Comparison of ENCODE assay signal across 8 cellular contexts in the genomic region with DNA sequence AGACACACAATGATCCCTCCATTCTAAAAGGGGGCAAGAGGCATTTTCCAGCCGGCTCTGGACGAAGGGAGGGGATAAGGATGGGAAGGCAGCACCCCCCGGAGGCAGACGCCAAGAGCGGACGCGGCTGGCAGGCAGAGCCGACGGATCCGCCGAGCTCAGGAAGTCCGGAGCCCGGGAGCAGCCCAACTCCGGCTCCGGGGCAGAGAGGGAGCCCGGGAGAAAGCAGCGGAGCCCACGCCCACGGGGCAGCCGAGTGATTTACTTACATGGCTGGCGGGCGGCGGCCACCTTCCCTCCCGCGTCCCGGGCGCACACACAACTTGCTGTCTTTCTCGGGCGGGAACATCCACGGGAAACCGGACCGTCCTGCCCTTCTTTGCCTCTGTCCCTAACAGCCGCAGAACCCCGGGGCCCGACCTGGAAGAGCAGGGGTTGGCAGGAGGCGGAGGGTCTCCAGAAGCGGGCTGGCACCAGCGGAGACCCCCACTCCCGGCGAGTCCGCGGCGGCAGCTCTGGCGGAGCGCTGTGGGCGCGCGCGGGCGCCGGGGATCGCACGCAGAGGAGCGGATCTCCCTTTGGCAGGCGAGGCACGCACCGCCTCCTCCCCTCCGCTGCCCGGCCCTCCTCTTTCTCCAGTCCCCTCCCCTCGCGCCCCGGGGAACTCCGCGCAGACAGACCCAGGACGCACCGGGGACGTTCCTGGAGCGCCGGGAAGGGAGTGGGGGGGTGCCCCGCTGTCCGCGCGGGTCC. TPM values are rescaled to one million over a fixed set of nuclear protein-coding genes. Genes with fewer than 3 reads are reported as not detected.
A peak's percentile ranks its signal among the peaks of the same experiment; 100 is the strongest.
DNase-seq lines count a peak whose midpoint lies in the region; ATAC-seq, FAIRE-seq and TF ChIP-seq lines count a peak whose summit lies in the region.

Gene LHFPL6, minus strand, starts transcription at position 580 of the 753 bp plus-strand sequence.

- no peaks in the 10 kb centered on the region for H3K79me2 ChIP-seq in neural progenitor cell (ENCODE audit: low read depth)

- H3K27me3 Mint-ChIP-seq in Caco-2 (ENCODE audit: insufficient read depth, unreplicated experiment) (peaks cover 23% of the 10 kb centered on the region), neural progenitor cell (ENCODE audit: insufficient read depth, low read depth) (peaks cover 3% of the 10 kb centered on the region)
- peaks cover 52% of the 10 kb centered on the region for H3K27me3 Mint-ChIP-seq in activated naive CD4-positive, alpha-beta T cell treated with anti-CD3 and anti-CD28 coated beads, Interleukin-2, amount 10 ng/mL, durations not matched to agents 7 days and 5 days

- FAIRE-seq in frontal cortex (lab: Jason Lieb, UNC) = no peak

- CTCF ChIA-PET in Caco-2 (lab: Charles Lee) = interaction anchor here (0.6 to 4.1 kb wide), 5 partner anchors 9 to 552 kb away, joined by 3 to 19 read pairs (median 4); no protein-coding TSS in a partner anchor
- CTCF ChIA-PET in activated naive CD4-positive, alpha-beta T cell treated with anti-CD3 and anti-CD28 coated beads, Interleukin-2, amount 10 ng/mL, durations not matched to agents 7 days and 5 days (lab: Charles Lee) = interaction anchor here (0.6 to 3.1 kb wide), 3 partner anchors 9 to 552 kb away, joined by 3 to 13 read pairs (median 3); no protein-coding TSS in a partner anchor

- H3K27me3 ChIP-seq in Caco-2 (replicated peaks; ENCODE audit: control insufficient read depth, insufficient read depth, low read length) (0 out of 2 replicates have a peak, but pooled peaks cover 2% of the 10 kb centered on the region), HUES48 (ENCODE audit: control insufficient read depth, insufficient read depth, low read length) (peaks cover 56% of the 10 kb centered on the region), neural progenitor cell (peaks cover 46% of the 10 kb centered on the region), suprapubic skin (no peaks in the 10 kb centered on the region)

- BruUV-seq in Caco-2 (replicated peaks; lab: Mats Ljungman, UMichigan) = no TSS peak

- DNase-seq in Caco-2 (peak; percentile 72 to 74), RPMI8226 (peak; percentile 13), frontal cortex (ENCODE audit: low spot score in 2 of 2) (peak; percentile 70 to 72), neural progenitor cell (ENCODE audit: low spot score) (peak; percentile 90), suprapubic skin (ENCODE audit: low spot score in 2 of 2) (peak; percentile 90 to 92)
- DNase-seq in activated naive CD4-positive, alpha-beta T cell treated with anti-CD3 and anti-CD28 coated beads, Interleukin-2, amount 10 ng/mL, durations not matched to agents 7 days and 5 days = peak; percentile 75

- intact Hi-C loops in Caco-2 (cut with micrococcal nuclease; ENCODE audit: unreplicated experiment) = loop anchor here (2.0 to 5.0 kb wide), 3 partner anchors 38 to 455 kb away; no protein-coding TSS in a partner anchor

- peak within 1 kb of the TSS; percentile 92 for H3K4me2 ChIP-seq in neural progenitor cell

- no peak within 1 kb of the TSS for H3K27ac ChIP-seq in HUES48 (ENCODE audit: low read depth, low read length)
- no peak within 1 kb of the TSS for H3K27ac ChIP-seq in neural progenitor cell
- peak within 1 kb of the TSS; percentile 91 for H3K27ac ChIP-seq in suprapubic skin

- no peak for TF ChIP-seq EP300 in suprapubic skin (IDR thresholded peaks at IDR 0.05)

- POLR2A ChIA-PET in Caco-2 (lab: Charles Lee) = no interaction called here

- no peaks in the 10 kb centered on the region for H4K20me1 ChIP-seq in neural progenitor cell (ENCODE audit: low read depth)

- H3K27ac Mint-ChIP-seq in Caco-2 (ENCODE audit: unreplicated experiment) = no peak within 1 kb of the TSS
- no peak within 1 kb of the TSS for H3K27ac Mint-ChIP-seq in activated naive CD4-positive, alpha-beta T cell treated with anti-CD3 and anti-CD28 coated beads, Interleukin-2, amount 10 ng/mL, durations not matched to agents 7 days and 5 days
- H3K27ac Mint-ChIP-seq in neural progenitor cell = peak within 1 kb of the TSS; percentile 93

- H3K4me1 ChIP-seq in Caco-2 (0 out of 2 replicates have a peak, but pooled peaks cover 4% of the 10 kb centered on the region), HUES48 (ENCODE audit: control insufficient read depth, insufficient read depth, low read length) (peaks cover 17% of the 10 kb centered on the region), neural progenitor cell (no peaks in the 10 kb centered on the region), suprapubic skin (peaks cover 19% of the 10 kb centered on the region)

- no peak for TF ChIP-seq POLR2A in suprapubic skin (IDR thresholded peaks at IDR 0.05)

- H3K4me1 Mint-ChIP-seq in Caco-2 (ENCODE audit: low read depth, unreplicated experiment) (peaks cover 5% of the 10 kb centered on the region), neural progenitor cell (peaks cover 50% of the 10 kb centered on the region)
- peaks cover 13% of the 10 kb centered on the region for H3K4me1 Mint-ChIP-seq in activated naive CD4-positive, alpha-beta T cell treated with anti-CD3 and anti-CD28 coated beads, Interleukin-2, amount 10 ng/mL, durations not matched to agents 7 days and 5 days

- WGBS in suprapubic skin = under 1% methylated on average over 55 of the region's 73 CpGs

- peaks cover 7% of the 10 kb centered on the region for H3F3A ChIP-seq in neural progenitor cell (ENCODE audit: low read depth)

- H3K9me3 ChIP-seq in Caco-2 (no peaks in the 10 kb centered on the region), HUES48 (ENCODE audit: control insufficient read depth, insufficient read depth, low read length) (no peaks in the 10 kb centered on the region), neural progenitor cell (ENCODE audit: low read depth) (no peaks in the 10 kb centered on the region), suprapubic skin (no peaks in the 10 kb centered on the region)

- peak; percentile 92 for ATAC-seq in GM21423 (IDR thresholded peaks at IDR 0.05; ENCODE audit: unreplicated experiment)

- peak within 1 kb of the TSS; percentile 99 for H2AFZ ChIP-seq in neural progenitor cell (replicated peaks)

- H3K4me3 Mint-ChIP-seq in Caco-2 (ENCODE audit: unreplicated experiment) = peak within 1 kb of the TSS; percentile 83
- peak within 1 kb of the TSS; percentile 68 for H3K4me3 Mint-ChIP-seq in activated naive CD4-positive, alpha-beta T cell treated with anti-CD3 and anti-CD28 coated beads, Interleukin-2, amount 10 ng/mL, durations not matched to agents 7 days and 5 days
- H3K4me3 Mint-ChIP-seq in neural progenitor cell = peak within 1 kb of the TSS; percentile 96

- peak within 1 kb of the TSS; percentile 42 for H3K9ac ChIP-seq in HUES48 (ENCODE audit: low read depth, low read length)
- peak within 1 kb of the TSS; percentile 5 for H3K9ac ChIP-seq in neural progenitor cell

- no peaks in the 10 kb centered on the region for H3K36me3 ChIP-seq in Caco-2 (ENCODE audit: control insufficient read depth, insufficient read depth, low read length)
- no peaks in the 10 kb centered on the region for H3K36me3 ChIP-seq in HUES48 (ENCODE audit: control insufficient read depth, insufficient read depth, low read length)
- H3K36me3 ChIP-seq in neural progenitor cell = no peaks in the 10 kb centered on the region
- H3K36me3 ChIP-seq in suprapubic skin = no peaks in the 10 kb centered on the region

- TF ChIP-seq CTCF in Caco-2 (IDR thresholded peaks at IDR 0.05; ENCODE audit: insufficient read depth in 1 of 2, low read depth in 1 of 2, low read length in 1 of 2, severe bottlenecking in 1 of 2, unreplicated experiment in 1 of 2) (peak in 1 of 2 experiments; percentile 46), neural progenitor cell (IDR thresholded peaks at IDR 0.05) (peak; percentile 57), suprapubic skin (IDR thresholded peaks at IDR 0.05) (no peak)

- H3K9me3 Mint-ChIP-seq in Caco-2 (ENCODE audit: unreplicated experiment) (no peaks in the 10 kb centered on the region), neural progenitor cell (no peaks in the 10 kb centered on the region)
- H3K9me3 Mint-ChIP-seq in activated naive CD4-positive, alpha-beta T cell treated with anti-CD3 and anti-CD28 coated beads, Interleukin-2, amount 10 ng/mL, durations not matched to agents 7 days and 5 days = no peaks in the 10 kb centered on the region

- H3K4me3 ChIP-seq in Caco-2 (ENCODE audit: low read depth, low read length) = peak within 1 kb of the TSS; percentile 53
- peak within 1 kb of the TSS; percentile 91 for H3K4me3 ChIP-seq in HUES48 (ENCODE audit: low read depth, low read length)
- H3K4me3 ChIP-seq in neural progenitor cell = peak within 1 kb of the TSS; percentile 84
- H3K4me3 ChIP-seq in suprapubic skin = peak within 1 kb of the TSS; percentile 88

- no peaks in the 10 kb centered on the region for H3K36me3 Mint-ChIP-seq in Caco-2 (ENCODE audit: insufficient read depth, unreplicated experiment)
- H3K36me3 Mint-ChIP-seq in activated naive CD4-positive, alpha-beta T cell treated with anti-CD3 and anti-CD28 coated beads, Interleukin-2, amount 10 ng/mL, durations not matched to agents 7 days and 5 days = no peaks in the 10 kb centered on the region
- peaks cover 9% of the 10 kb centered on the region for H3K36me3 Mint-ChIP-seq in neural progenitor cell

RNA-seq across cellular contexts. Expression of gene LHFPL6, which starts in this region (rescaled TPM):
- total RNA-seq in Caco-2 (2022) (3.6 and 3.9 TPM in 2 replicates), frontal cortex (24.5 TPM), neural progenitor cell (ENCODE audit: low replicate concordance) (1.7 and 3.0 TPM in 2 replicates), suprapubic skin (10 to 100 TPM; 10.6 to 21.0 (median 15.6) TPM)

Comparison
In these comparisons a context has a peak if more than half of its experiments do, and no peak if none do; other contexts are left out.
1. DNase-seq: peak in every context shown above with its lines; median percentile 91 in suprapubic skin; 90 in neural progenitor cell; 75 in activated naive CD4-positive, alpha-beta T cell treated with anti-CD3 and anti-CD28 coated beads, Interleukin-2, amount 10 ng/mL, durations not matched to agents 7 days and 5 days; 73 in Caco-2; 71 in frontal cortex; 13 in RPMI8226.